In the genomic region with DNA sequence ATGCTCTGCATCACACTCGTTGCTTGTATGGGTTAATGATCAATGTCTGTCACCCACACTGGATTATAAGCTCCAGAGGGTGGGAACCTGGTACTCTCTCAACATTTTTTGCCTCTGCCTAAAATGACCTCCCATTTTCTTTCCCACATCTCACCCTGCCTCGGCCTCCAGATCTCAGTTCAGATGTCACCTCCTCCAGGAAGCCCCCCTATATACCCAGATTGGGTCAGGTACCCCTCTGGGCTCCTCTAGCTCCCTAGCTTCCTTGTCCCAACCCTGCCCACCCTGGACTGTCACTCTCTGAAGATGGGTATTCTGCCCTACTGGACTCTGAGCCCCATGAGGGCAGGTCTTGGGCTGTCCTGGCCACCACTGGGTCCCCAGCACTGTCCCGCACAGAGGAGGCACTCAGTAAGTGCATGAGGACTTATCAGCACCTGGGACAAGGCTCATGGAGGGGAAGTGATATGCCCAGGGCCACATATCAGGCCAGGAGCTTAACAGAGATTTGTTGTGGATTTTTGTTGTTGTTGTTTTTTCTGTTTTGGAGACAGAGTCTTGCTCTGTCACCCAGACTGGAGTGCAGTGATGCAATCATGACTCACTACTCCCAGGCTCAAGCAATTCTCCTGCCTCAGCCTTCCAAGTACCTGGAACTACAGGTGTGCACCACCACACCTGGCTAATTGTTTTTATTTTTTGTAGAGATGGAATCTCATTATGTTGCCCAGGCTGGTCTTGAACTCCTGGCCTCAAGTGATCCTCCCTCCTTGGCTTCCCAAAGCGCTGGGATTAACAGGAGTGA, we compare ENCODE assay signal across 1 cellular context.
TF ChIP-seq lines count a peak whose summit lies in the region.

No MANE protein-coding gene starts in this region.

TF ChIP-seq in HEK293, 187 proteins besides CTCF, POLR2A, EP300 and RAD21:
- TF ChIP-seq ZNF510 (tag by site-specific recombination; IDR thresholded peaks at IDR 0.05; ENCODE audit: insufficient replicate concordance) (no peak), ZNF423 (tag by site-specific recombination; IDR thresholded peaks at IDR 0.05) (no peak), ZFP3 (tag by site-specific recombination; IDR thresholded peaks at IDR 0.05; ENCODE audit: low read depth) (no peak), REST (tag by site-specific recombination; IDR thresholded peaks at IDR 0.05) (peak; percentile 56; the same call in 1 of the 2 replicates), ZEB2 (tag by site-specific recombination; IDR thresholded peaks at IDR 0.05) (peak; percentile 63), YY2 (tag by site-specific recombination; IDR thresholded peaks at IDR 0.05) (no peak)
